ENCODE assay signal across 28 cellular contexts in genomic region chrX:95728446-95728845, GRCh38.
"Had no signal": no experiment of that assay in that cellular context is flagged by ENCODE, and none has a peak within 500 bp of the region (broad histone marks: within the 10 kb centered on the region; RNA-seq: fewer than 3 reads in every experiment).

No MANE protein-coding gene starts in this region.

- H3K4me3 Mint-ChIP-seq: activated CD4-positive, alpha-beta T cell treated with anti-CD3 and anti-CD28 coated beads, Interleukin-2, amount 10 ng/mL, durations not matched to agents 24 days and 14 days; activated CD8-positive, alpha-beta T cell treated with anti-CD3 and anti-CD28 coated beads for 36 hours; activated naive CD8-positive, alpha-beta T cell treated with anti-CD3 and anti-CD28 coated beads for 36 hours; activated T-cell treated with anti-CD3 and anti-CD28 coated beads, Interleukin-2, amount 50 U/mL, for 72 hours; activated T-helper 17 cell treated with anti-CD3 and anti-CD28 coated beads, Interleukin-2, amount 50 U/mL, for 72 hours; T-helper 1 cell treated with Interleukin-12 subunit alpha and Interleukin-12 subunit beta and Interleukin-4 antibody, amounts not matched to agents 30 μg/mL and 1 μg/mL, for 36 hours; T-helper 2 cell treated with Interferon-gamma antibody and Interleukin-4, amounts not matched to agents 5 μg/mL and 100 μg/mL, for 36 hours had no signal

- ATAC-seq: activated CD8-positive, alpha-beta T cell treated with anti-CD3 and anti-CD28 coated beads for 36 hours; activated T-cell treated with anti-CD3 and anti-CD28 coated beads, Interleukin-2, amount 50 U/mL, for 72 hours; activated T-helper 17 cell treated with anti-CD3 and anti-CD28 coated beads, Interleukin-2, amount 50 U/mL, for 72 hours; Panc1 had no signal

- H3K36me3 Mint-ChIP-seq: activated naive CD8-positive, alpha-beta T cell treated with anti-CD3 and anti-CD28 coated beads for 36 hours had no signal

- H3K27me3 ChIP-seq: SJSA1 had no signal

- H3K9me3 Mint-ChIP-seq: activated CD4-positive, alpha-beta T cell treated with anti-CD3 and anti-CD28 coated beads, Interleukin-2, amount 10 ng/mL, durations not matched to agents 24 days and 14 days; activated CD8-positive, alpha-beta T cell treated with anti-CD3 and anti-CD28 coated beads for 36 hours; activated naive CD8-positive, alpha-beta T cell treated with anti-CD3 and anti-CD28 coated beads for 36 hours; activated T-cell treated with anti-CD3 and anti-CD28 coated beads, Interleukin-2, amount 50 U/mL, for 72 hours; activated T-helper 17 cell treated with anti-CD3 and anti-CD28 coated beads, Interleukin-2, amount 50 U/mL, for 72 hours; T-helper 1 cell treated with Interleukin-12 subunit alpha and Interleukin-12 subunit beta and Interleukin-4 antibody, amounts not matched to agents 30 μg/mL and 1 μg/mL, for 36 hours; T-helper 2 cell treated with Interferon-gamma antibody and Interleukin-4, amounts not matched to agents 5 μg/mL and 100 μg/mL, for 36 hours had no signal

- H3K4me1 Mint-ChIP-seq: activated CD4-positive, alpha-beta T cell treated with anti-CD3 and anti-CD28 coated beads, Interleukin-2, amount 10 ng/mL, durations not matched to agents 24 days and 14 days; activated naive CD8-positive, alpha-beta T cell treated with anti-CD3 and anti-CD28 coated beads for 36 hours; activated T-helper 17 cell treated with anti-CD3 and anti-CD28 coated beads, Interleukin-2, amount 50 U/mL, for 72 hours had no signal

- H3K36me3 ChIP-seq: breast epithelium, SJSA1 had no signal

- DNase-seq: activated CD4-positive, alpha-beta T cell treated with anti-CD3 and anti-CD28 coated beads, Interleukin-2, amount 10 ng/mL, durations not matched to agents 24 days and 14 days; activated CD4-positive, alpha-beta T cell treated with anti-CD3 and anti-CD28 coated beads, Interleukin-2, amount 50 U/mL, for 4 hours; activated CD8-positive, alpha-beta T cell treated with anti-CD3 and anti-CD28 coated beads for 36 hours; activated effector memory CD4-positive, alpha-beta T cell treated with anti-CD3 and anti-CD28 coated beads, Interleukin-2, amount 50 U/mL, for 16 hours; activated naive CD4-positive, alpha-beta T cell; activated naive CD4-positive, alpha-beta T cell treated with anti-CD3 and anti-CD28 coated beads, Interleukin-2, amount 50 U/mL, for 16 hours; activated naive CD8-positive, alpha-beta T cell treated with anti-CD3 and anti-CD28 coated beads for 36 hours; activated T-cell treated with anti-CD3 and anti-CD28 coated beads, Interleukin-2, amount 50 U/mL, for 1 hour; activated T-cell treated with anti-CD3 and anti-CD28 coated beads, Interleukin-2, amount 50 U/mL, for 72 hours; amniotic stem cell; aorta; NCI-H1092 treated with DMSO at 0.1 percent for 48 hours; NCI-H1417; NCI-H146; NCI-H187; NCI-H2081; NCI-H2171; NCI-H510A; NCI-H526; NCI-H748 treated with DMSO at 0.1 percent for 48 hours; SHP77; SK-N-SH had no signal

- H3K27ac Mint-ChIP-seq: activated CD4-positive, alpha-beta T cell treated with anti-CD3 and anti-CD28 coated beads, Interleukin-2, amount 10 ng/mL, durations not matched to agents 24 days and 14 days; activated CD8-positive, alpha-beta T cell treated with anti-CD3 and anti-CD28 coated beads for 36 hours; activated naive CD8-positive, alpha-beta T cell treated with anti-CD3 and anti-CD28 coated beads for 36 hours; activated T-cell treated with anti-CD3 and anti-CD28 coated beads, Interleukin-2, amount 50 U/mL, for 72 hours; activated T-helper 17 cell treated with anti-CD3 and anti-CD28 coated beads, Interleukin-2, amount 50 U/mL, for 72 hours; T-helper 1 cell treated with Interleukin-12 subunit alpha and Interleukin-12 subunit beta and Interleukin-4 antibody, amounts not matched to agents 30 μg/mL and 1 μg/mL, for 36 hours; T-helper 2 cell treated with Interferon-gamma antibody and Interleukin-4, amounts not matched to agents 5 μg/mL and 100 μg/mL, for 36 hours had no signal

- H3K9me3 ChIP-seq: breast epithelium, SJSA1, SK-N-SH had no signal

- H3K4me3 ChIP-seq: breast epithelium, SJSA1 had no signal

- H3K4me1 ChIP-seq: breast epithelium, SJSA1 had no signal

- H3K27ac ChIP-seq: breast epithelium, SJSA1 had no signal

- H3K27me3 Mint-ChIP-seq: activated CD4-positive, alpha-beta T cell treated with anti-CD3 and anti-CD28 coated beads, Interleukin-2, amount 10 ng/mL, durations not matched to agents 24 days and 14 days; activated CD8-positive, alpha-beta T cell treated with anti-CD3 and anti-CD28 coated beads for 36 hours; activated naive CD8-positive, alpha-beta T cell treated with anti-CD3 and anti-CD28 coated beads for 36 hours; activated T-helper 17 cell treated with anti-CD3 and anti-CD28 coated beads, Interleukin-2, amount 50 U/mL, for 72 hours had no signal
